13 cellular contexts compared by ENCODE assay signal in the genomic region with DNA sequence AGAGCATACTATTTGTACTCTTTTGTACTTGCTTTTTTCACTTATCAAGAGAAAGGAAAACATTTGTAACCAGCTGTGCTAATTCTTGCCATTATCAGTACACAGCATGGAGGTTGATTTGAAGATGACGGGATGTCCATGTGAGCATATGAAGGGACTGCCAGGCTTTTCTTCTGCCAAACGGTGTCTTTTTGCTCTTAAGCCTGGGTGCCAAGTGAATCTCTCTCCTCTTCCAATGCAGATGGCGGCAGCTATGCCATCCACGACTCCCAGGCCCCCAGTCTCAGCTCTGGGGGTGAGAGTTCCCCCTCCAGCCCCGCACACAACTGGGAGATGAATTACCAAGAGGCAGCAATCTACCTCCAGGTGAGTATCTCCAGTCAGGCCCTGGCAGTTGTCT. TPM values are rescaled to one million over a fixed set of nuclear protein-coding genes. Genes with fewer than 3 reads are reported as not detected.
DNase-seq lines count a peak whose midpoint lies in the region; ATAC-seq and TF ChIP-seq lines count a peak whose summit lies in the region.
"Had no signal": no experiment of that assay in that cellular context is flagged by ENCODE, and none has a peak within 500 bp of the region (broad histone marks: within the 10 kb centered on the region; RNA-seq: fewer than 3 reads in every experiment).

No MANE protein-coding gene starts in this region.

- H3K27ac ChIP-seq in 22Rv1 (peak overlapping the region; percentile 3; the same call in 1 of the 2 replicates), Karpas-422 (ENCODE audit: low read length) (0 out of 2 replicates have a peak overlapping the region, but pooled peaks have one; percentile 11)
- H3K27ac ChIP-seq: KMS-11 had no signal

- no peaks in the 10 kb centered on the region for H3K9me2 ChIP-seq in Karpas-422 (replicated peaks; ENCODE audit: insufficient read depth, low read length)

- POLR2A ChIA-PET in naive thymus-derived CD8-positive, alpha-beta T cell (lab: Charles Lee), result no interaction called here

- H3K4me3 ChIP-seq in Karpas-422 (ENCODE audit: low read length), result no peak overlapping the region

- H3K4me2 ChIP-seq in Karpas-422 (ENCODE audit: low read depth, low read length, poor library complexity, severe bottlenecking), result no peak overlapping the region
- H3K4me2 ChIP-seq: KMS-11 had no signal

- no peak overlapping the region for H2AFZ ChIP-seq in Karpas-422 (ENCODE audit: low read length)

- peak overlapping the region in 3 of 10 donors; percentile 15 to 27 (median 22) for H3K4me3 Mint-ChIP-seq in naive thymus-derived CD8-positive, alpha-beta T cell
- H3K4me3 Mint-ChIP-seq: HFFc6 had no signal

- H3K9me3 ChIP-seq in Karpas-422 (ENCODE audit: low read length), result no peaks in the 10 kb centered on the region

- H3K4me1 ChIP-seq in Karpas-422 (ENCODE audit: low read length), result peaks cover 27% of the 10 kb centered on the region

- peak overlapping the region; percentile 50 to 95 (median 90) for H3K27ac Mint-ChIP-seq in naive thymus-derived CD8-positive, alpha-beta T cell
- H3K27ac Mint-ChIP-seq: HFFc6 had no signal

- DNase-seq in Karpas-422 (no peak), cerebellar cortex (ENCODE audit: low spot score) (peak; percentile 61), COLO829 (ENCODE audit: low spot score) (no peak), iPS-NIHi11 (ENCODE audit: low spot score) (no peak)
- no peak for DNase-seq in naive thymus-derived CD8-positive, alpha-beta T cell
- DNase-seq: activated T-cell treated with anti-CD3 and anti-CD28 coated beads, Interleukin-2, amount 50 U/mL, for 1 hour; SIG-M5; stimulated activated CD4-positive, alpha-beta T cell treated with anti-CD3 and anti-CD28 coated beads, Interleukin-4, amount 100 ng/mL, for 4 hours had no signal

- H3K27me3 Mint-ChIP-seq in naive thymus-derived CD8-positive, alpha-beta T cell, result no peaks in the 10 kb centered on the region

- peaks cover 14 to 48% (median 39%) of the 10 kb centered on the region in 4 donors for H3K4me1 Mint-ChIP-seq in naive thymus-derived CD8-positive, alpha-beta T cell

- ATAC-seq in naive thymus-derived CD8-positive, alpha-beta T cell, result no peak
- ATAC-seq in HG03520 (IDR thresholded peaks at IDR 0.05; ENCODE audit: unreplicated experiment) (no peak), HG03378 (IDR thresholded peaks at IDR 0.05; ENCODE audit: unreplicated experiment) (no peak)

- TF ChIP-seq CTCF in 22Rv1 (IDR thresholded peaks at IDR 0.05), result no peak

- H3K79me2 ChIP-seq in Karpas-422 (ENCODE audit: low read length), result no peaks in the 10 kb centered on the region

- peaks cover 0 to 2% (median 0%) of the 10 kb centered on the region in 9 donors for H3K9me3 Mint-ChIP-seq in naive thymus-derived CD8-positive, alpha-beta T cell
- H3K9me3 Mint-ChIP-seq: HFFc6 had no signal

- H3K9ac ChIP-seq in Karpas-422 (ENCODE audit: low read length), result no peak overlapping the region
- H3K9ac ChIP-seq: KMS-11 had no signal

- H3K36me3 ChIP-seq in Karpas-422 (ENCODE audit: insufficient read depth, low read length), result peaks cover 13% of the 10 kb centered on the region; the same call in 1 of the 2 replicates

- peaks cover 0 to 3% (median 0%) of the 10 kb centered on the region in 3 donors for H3K36me3 Mint-ChIP-seq in naive thymus-derived CD8-positive, alpha-beta T cell

- H3K27me3 ChIP-seq in Karpas-422 (ENCODE audit: low read length), result no peaks in the 10 kb centered on the region

- no peaks in the 10 kb centered on the region for H4K20me1 ChIP-seq in Karpas-422 (ENCODE audit: insufficient read depth, low read depth, low read length)

RNA-seq across cellular contexts. Expression of gene TPCN1, which starts 38.9 kb away (rescaled TPM):
- total RNA-seq in Karpas-422 (2014; rRNA removed; shearing (Covaris generic); ENCODE audit: low replicate concordance), result 43.9 and 46.4 TPM in 2 replicates
- total RNA-seq in naive thymus-derived CD8-positive, alpha-beta T cell, result 10 to 100 TPM; 81.2 to 83.0 TPM
- 10 to 100 TPM in 2 of 3 donors, 1 to 10 TPM in 1; 6.7 to 16.5 (median 11.0) TPM for polyA plus RNA-seq in naive thymus-derived CD8-positive, alpha-beta T cell
